13 cellular contexts compared by ENCODE assay signal in genomic region chr1:43587001-43587400, GRCh38.
"Had no signal": no experiment of that assay in that cellular context is flagged by ENCODE, and none has a peak within 500 bp of the region (broad histone marks: within the 10 kb centered on the region; RNA-seq: fewer than 3 reads in every experiment).

No MANE protein-coding gene starts in this region.

- H3K27me3 ChIP-seq: gastrocnemius medialis had no signal

- DNase-seq: activated CD4-positive, alpha-beta T cell treated with anti-CD3 and anti-CD28 coated beads, Interleukin-2, amount 50 U/mL, for 4 hours; activated effector memory CD4-positive, alpha-beta T cell treated with anti-CD3 and anti-CD28 coated beads, Interleukin-2, amount 50 U/mL, for 16 hours; activated T-cell treated with anti-CD3 and anti-CD28 coated beads, Interleukin-2, amount 50 U/mL, for 24 hours; amniotic stem cell; kidney; left ventricle myocardium inferior; mesenchymal stem cell; naive B cell; T-helper 2 cell had no signal

- H3K9me3 ChIP-seq: gastrocnemius medialis, left ventricle myocardium inferior had no signal

- H3K4me3 ChIP-seq: gastrocnemius medialis, left ventricle myocardium inferior, smooth muscle cell had no signal

- H3K4me1 ChIP-seq: left ventricle myocardium inferior had no signal

- H3K27ac ChIP-seq: gastrocnemius medialis, left ventricle myocardium inferior had no signal

- H3K4me2 ChIP-seq: smooth muscle cell had no signal

- ATAC-seq: activated naive CD4-positive, alpha-beta T cell treated with anti-CD3 and anti-CD28 coated beads, Interleukin-2, amount 50 U/mL, for 72 hours; stimulated activated memory B cell treated with anti-CD40 and anti-IgM and Interleukin-4, amounts not matched to agents 10 μg/mL and 1 μg/mL and 100 μg/mL, for 72 hours had no signal

- H3K36me3 ChIP-seq: gastrocnemius medialis, left ventricle myocardium inferior had no signal
